ENCODE assay signal across 19 cellular contexts in the genomic region with DNA sequence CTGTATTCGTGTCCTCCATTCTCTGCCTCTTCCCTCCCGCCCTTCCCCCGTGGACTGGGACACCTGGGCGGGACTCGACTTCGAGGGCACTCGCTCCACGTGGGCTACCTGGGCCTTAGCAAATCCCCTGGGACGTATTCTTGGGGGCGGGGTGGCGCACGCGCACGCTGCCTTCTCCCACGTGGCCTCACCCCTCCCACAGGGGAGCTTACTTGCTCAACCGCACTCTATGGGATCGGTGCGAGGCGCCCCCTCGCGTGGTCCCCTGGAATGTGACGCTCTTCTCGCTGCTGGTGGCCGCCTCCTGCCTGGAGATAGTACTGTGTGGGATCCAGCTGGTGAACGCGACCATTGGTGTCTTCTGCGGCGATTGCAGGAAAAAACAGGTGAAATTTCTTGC. TPM values are rescaled to one million over a fixed set of nuclear protein-coding genes. Genes with fewer than 3 reads are reported as not detected.
DNase-seq lines count a peak whose midpoint lies in the region; ATAC-seq and TF ChIP-seq lines count a peak whose summit lies in the region.
"Had no signal": no experiment of that assay in that cellular context is flagged by ENCODE, and none has a peak within 500 bp of the region (broad histone marks: within the 10 kb centered on the region; RNA-seq: fewer than 3 reads in every experiment).

No MANE protein-coding gene starts in this region.

- intact Hi-C loops in natural killer cell (cut with micrococcal nuclease) (no loop called here), testis (cut with DNase I; ENCODE audit: low total_unique reads) (no loop called here)

- TF ChIP-seq CTCF in natural killer cell (IDR thresholded peaks at IDR 0.05): no peak
- no peak for TF ChIP-seq CTCF in endothelial cell (IDR thresholded peaks at IDR 0.05; ENCODE audit: unreplicated experiment)
- TF ChIP-seq CTCF in testis (IDR thresholded peaks at IDR 0.05): no peak
- no peak for TF ChIP-seq CTCF in tibial nerve (IDR thresholded peaks at IDR 0.05)

- peak; percentile 26 to 40 for ATAC-seq in natural killer cell treated with Interleukin-12 subunit alpha and Interleukin-12 subunit beta and Interleukin-15 and Interleukin-18, amount 100 ng/mL, for 72 hours
- ATAC-seq in natural killer cell: no peak

- peaks cover 14 to 22% of the 10 kb centered on the region in 2 donors for H3K4me1 Mint-ChIP-seq in natural killer cell treated with Interleukin-12 subunit alpha and Interleukin-12 subunit beta and Interleukin-15 and Interleukin-18, amount 100 ng/mL, for 72 hours (ENCODE audit: low read depth in 2 of 2)
- peaks cover 5% of the 10 kb centered on the region in 2 donors for H3K4me1 Mint-ChIP-seq in natural killer cell
- peaks cover 5% of the 10 kb centered on the region for H3K4me1 Mint-ChIP-seq in endothelial cell (ENCODE audit: unreplicated experiment)

- H3K27me3 ChIP-seq in testis (no peaks in the 10 kb centered on the region), tibial nerve (peaks cover 0 to 63% of the 10 kb centered on the region in 2 donors)

- no peaks in the 10 kb centered on the region for H3K36me3 Mint-ChIP-seq in natural killer cell treated with Interleukin-12 subunit alpha and Interleukin-12 subunit beta and Interleukin-15 and Interleukin-18, amount 100 ng/mL, for 72 hours
- H3K36me3 Mint-ChIP-seq in natural killer cell: no peaks in the 10 kb centered on the region
- no peaks in the 10 kb centered on the region for H3K36me3 Mint-ChIP-seq in endothelial cell (ENCODE audit: low read depth, unreplicated experiment)
- H3K36me3 Mint-ChIP-seq: memory B cell had no signal

- whole genome bisulfite sequencing in testis, 2 donors: 17 to 20% methylated on average over 18 to 28 of the region's 28 CpGs
- 35 to 39% methylated on average over 27 to 28 of the region's 28 CpGs for WGBS in tibial nerve, 2 donors

- peaks cover 32 to 40% of the 10 kb centered on the region in 2 donors for H3K27me3 Mint-ChIP-seq in natural killer cell treated with Interleukin-12 subunit alpha and Interleukin-12 subunit beta and Interleukin-15 and Interleukin-18, amount 100 ng/mL, for 72 hours
- H3K27me3 Mint-ChIP-seq in natural killer cell (ENCODE audit: low read depth in 2 of 2) (peaks cover 41 to 47% of the 10 kb centered on the region in 2 donors), endothelial cell (ENCODE audit: unreplicated experiment) (peaks cover 4% of the 10 kb centered on the region)

- DNase-seq in natural killer cell treated with Interleukin-12 subunit alpha and Interleukin-12 subunit beta and Interleukin-15 and Interleukin-18, amount 100 ng/mL, for 72 hours (ENCODE audit: low spot score): no peak
- no peak for DNase-seq in natural killer cell
- peak; percentile 25 for DNase-seq in NCI-H69 (lab: John Stamatoyannopoulos, UW)
- DNase-seq in endothelial cell (ENCODE audit: low spot score): no peak
- DNase-seq in testis: peak; percentile 62
- no peak for DNase-seq in tibial nerve (ENCODE audit: low spot score in 2 of 2)
- DNase-seq in NCI-H446 (lab: John Stamatoyannopoulos, UW): no peak
- DNase-seq in ureter (ENCODE audit: low spot score): no peak
- DNase-seq: colonic mucosa, DMS53, GM23248, NCI-H2029, nephron progenitor cell had no signal

- H3K9me3 Mint-ChIP-seq in natural killer cell treated with Interleukin-12 subunit alpha and Interleukin-12 subunit beta and Interleukin-15 and Interleukin-18, amount 100 ng/mL, for 72 hours: no peaks in the 10 kb centered on the region
- H3K9me3 Mint-ChIP-seq in natural killer cell (no peaks in the 10 kb centered on the region), endothelial cell (ENCODE audit: unreplicated experiment) (no peaks in the 10 kb centered on the region)
- H3K9me3 Mint-ChIP-seq: memory B cell, nephron progenitor cell had no signal

- TF ChIP-seq EP300 in tibial nerve (IDR thresholded peaks at IDR 0.05): no peak

- no peaks in the 10 kb centered on the region for H3K9me3 ChIP-seq in testis
- H3K9me3 ChIP-seq in tibial nerve: no peaks in the 10 kb centered on the region
- H3K9me3 ChIP-seq: BLaER1, colonic mucosa, thoracic aorta had no signal

- peak overlapping the region in 1 of 2 donors; percentile 3 for H3K4me3 ChIP-seq in testis
- H3K4me3 ChIP-seq in tibial nerve: no peak overlapping the region
- H3K4me3 ChIP-seq: BLaER1, colonic mucosa, GM23248, thoracic aorta had no signal

- no peak for TF ChIP-seq POLR2A in testis (IDR thresholded peaks at IDR 0.05)
- TF ChIP-seq POLR2A in tibial nerve (IDR thresholded peaks at IDR 0.05): no peak

- H3K27ac ChIP-seq in testis (no peak overlapping the region), tibial nerve (no peak overlapping the region)
- H3K27ac ChIP-seq: BLaER1, colonic mucosa, GM23248, thoracic aorta had no signal

- H3K4me1 ChIP-seq in testis (peaks cover 16% of the 10 kb centered on the region), tibial nerve (peaks cover 0 to 27% (median 14%) of the 10 kb centered on the region in 4 donors)
- H3K4me1 ChIP-seq: colonic mucosa had no signal

- no peak overlapping the region for H3K4me3 Mint-ChIP-seq in natural killer cell treated with Interleukin-12 subunit alpha and Interleukin-12 subunit beta and Interleukin-15 and Interleukin-18, amount 100 ng/mL, for 72 hours
- H3K4me3 Mint-ChIP-seq in natural killer cell: no peak overlapping the region
- H3K4me3 Mint-ChIP-seq in endothelial cell (ENCODE audit: unreplicated experiment): peak overlapping the region; percentile 8
- H3K4me3 Mint-ChIP-seq: memory B cell, nephron progenitor cell had no signal

- peak overlapping the region in 1 of 2 donors; percentile 7 for H3K27ac Mint-ChIP-seq in natural killer cell treated with Interleukin-12 subunit alpha and Interleukin-12 subunit beta and Interleukin-15 and Interleukin-18, amount 100 ng/mL, for 72 hours
- H3K27ac Mint-ChIP-seq in natural killer cell (no peak overlapping the region), endothelial cell (ENCODE audit: unreplicated experiment) (no peak overlapping the region)
- H3K27ac Mint-ChIP-seq: memory B cell, nephron progenitor cell had no signal

- H3K36me3 ChIP-seq in testis (ENCODE audit: low read depth, missing control alignments) (no peaks in the 10 kb centered on the region), tibial nerve (no peaks in the 10 kb centered on the region)
- H3K36me3 ChIP-seq: BLaER1, colonic mucosa, thoracic aorta had no signal

RNA-seq across cellular contexts. Expression of gene VMO1, which starts 3.5 kb away (rescaled TPM):
- 10 to 100 TPM in 1 of 2 donors, 1 to 10 TPM in 1; 4.5 to 15.4 TPM for total RNA-seq in natural killer cell treated with Interleukin-12 subunit alpha and Interleukin-12 subunit beta and Interleukin-15 and Interleukin-18, amount 100 ng/mL, for 72 hours
- 1 to 10 TPM; 1.2 to 4.8 (median 1.3) TPM for total RNA-seq in natural killer cell
- total RNA-seq in endothelial cell (ENCODE audit: unreplicated experiment): 2.9 TPM
- total RNA-seq in testis: 1 to 10 TPM in 1 of 2 donors, under 1 TPM in 1; 0.62 to 1.3 TPM
- polyA plus RNA-seq in testis (ENCODE audit: insufficient read depth, low read depth, low replicate concordance): 0.98 TPM
- total RNA-seq in tibial nerve: 1 to 10 TPM in 3 of 4 donors, not detected in 1; 1.4 to 6.0 (median 1.9) TPM
- total RNA-seq in ureter: 0.89 TPM
- total RNA-seq: GM23248, HT1080, renal cortical epithelial cell had no signal

RNA-seq across cellular contexts. Expression of gene GLTPD2, which starts 6.1 kb away (rescaled TPM):
- under 1 TPM in 1 of 2 donors, not detected in 1; 0.38 TPM for total RNA-seq in natural killer cell treated with Interleukin-12 subunit alpha and Interleukin-12 subunit beta and Interleukin-15 and Interleukin-18, amount 100 ng/mL, for 72 hours
- total RNA-seq in natural killer cell (not detected), endothelial cell (ENCODE audit: unreplicated experiment) (not detected), testis (not detected), tibial nerve (not detected), ureter (not detected)
- polyA plus RNA-seq in testis (ENCODE audit: insufficient read depth, low read depth, low replicate concordance): not detected
- total RNA-seq: HT1080, M059J, renal cortical epithelial cell, thoracic aorta had no signal

RNA-seq across cellular contexts. Expression of gene TM4SF5, which starts 11.0 kb away (rescaled TPM):
- total RNA-seq in natural killer cell treated with Interleukin-12 subunit alpha and Interleukin-12 subunit beta and Interleukin-15 and Interleukin-18, amount 100 ng/mL, for 72 hours: not detected
- total RNA-seq in natural killer cell (not detected), endothelial cell (ENCODE audit: unreplicated experiment) (not detected), testis (1 to 10 TPM in 1 of 2 donors, not detected in 1; 1.5 TPM), tibial nerve (not detected), ureter (not detected)
- not detected for polyA plus RNA-seq in testis (ENCODE audit: insufficient read depth, low read depth, low replicate concordance)
- total RNA-seq: GM23248, HT1080, M059J, renal cortical epithelial cell, thoracic aorta had no signal
- polyA plus RNA-seq: GM23248 had no signal

RNA-seq across cellular contexts. Expression of gene PSMB6, which starts 13.3 kb away (rescaled TPM):
- 100 to 1,000 TPM; 145 to 174 TPM for total RNA-seq in natural killer cell treated with Interleukin-12 subunit alpha and Interleukin-12 subunit beta and Interleukin-15 and Interleukin-18, amount 100 ng/mL, for 72 hours
- total RNA-seq in natural killer cell: 10 to 100 TPM; 69.4 to 79.3 (median 70.0) TPM
- 185 TPM for total RNA-seq in endothelial cell (ENCODE audit: unreplicated experiment)
- 100 to 1,000 TPM; 101 to 138 TPM for total RNA-seq in testis
- polyA plus RNA-seq in testis (ENCODE audit: insufficient read depth, low read depth, low replicate concordance): 191 TPM
- total RNA-seq in tibial nerve: 100 to 1,000 TPM; 100 to 171 (median 122) TPM
- 97.9 TPM for total RNA-seq in ureter

Comparison
In these comparisons a context has a peak if more than half of its experiments do, and no peak if none do; other contexts are left out.
1. ATAC-seq: peak in natural killer cell treated with Interleukin-12 subunit alpha and Interleukin-12 subunit beta and Interleukin-15 and Interleukin-18, amount 100 ng/mL, for 72 hours (2 of 2); none in natural killer cell (0 of 3).
2. DNase-seq: peak in NCI-H69 (single experiment) and testis (single experiment); none in natural killer cell treated with Interleukin-12 subunit alpha and Interleukin-12 subunit beta and Interleukin-15 and Interleukin-18, amount 100 ng/mL, for 72 hours (single experiment), natural killer cell (single experiment), endothelial cell (single experiment), tibial nerve (0 of 2), NCI-H446 (0 of 2) and ureter (single experiment).